8 cellular contexts compared by ENCODE assay signal in the genomic region with DNA sequence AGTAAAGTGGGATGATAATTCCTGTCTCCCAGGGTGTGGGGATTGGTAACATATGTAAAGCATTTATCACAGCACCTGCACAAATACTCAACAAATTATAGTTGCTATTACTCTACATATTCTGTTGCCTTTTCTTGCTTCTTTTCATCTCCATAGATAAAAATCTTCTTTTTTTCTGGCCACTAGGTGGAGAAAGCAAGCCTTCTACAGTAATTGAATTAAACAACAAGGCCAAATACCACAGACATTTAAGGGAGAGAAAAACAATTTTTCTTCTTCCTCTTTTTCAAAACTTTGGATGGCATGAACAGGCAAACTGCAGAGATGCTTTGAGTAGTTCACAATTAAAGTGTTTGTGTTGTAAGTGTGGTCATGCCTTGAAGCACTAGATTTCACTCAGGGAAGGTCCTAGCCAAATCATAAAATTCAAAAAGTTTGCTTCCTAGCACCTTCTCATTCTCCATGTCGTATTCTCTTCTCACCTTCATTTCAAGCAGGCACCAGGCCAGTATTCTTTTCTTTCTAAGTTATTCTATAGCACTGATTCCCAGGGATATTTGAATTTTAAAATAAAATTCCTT.
DNase-seq lines count a peak whose midpoint lies in the region; ATAC-seq and TF ChIP-seq lines count a peak whose summit lies in the region.

No MANE protein-coding gene starts in this region.

- H3K4me3 ChIP-seq in BE2C (ENCODE audit: low read depth, low read length): no peak overlapping the region

- no peaks in the 10 kb centered on the region for H3K27me3 ChIP-seq in BE2C

- H3K36me3 ChIP-seq in BE2C: no peaks in the 10 kb centered on the region

- peak; percentile 45 for TF ChIP-seq CTCF in BE2C (IDR thresholded peaks at IDR 0.05; ENCODE audit: low read depth, low read length)

- H3K9me3 ChIP-seq in BE2C: no peaks in the 10 kb centered on the region

- peaks cover 7% of the 10 kb centered on the region; the same call in 1 of the 2 replicates for H3K4me1 ChIP-seq in BE2C

- ATAC-seq in GM19395 (IDR thresholded peaks at IDR 0.05; ENCODE audit: unreplicated experiment): peak; percentile 61
- no peak for ATAC-seq in GM18520 (IDR thresholded peaks at IDR 0.05; ENCODE audit: unreplicated experiment)
- ATAC-seq in GM21576 (IDR thresholded peaks at IDR 0.05; ENCODE audit: unreplicated experiment): no peak

- no peak for DNase-seq in BE2C
- peak; percentile 55 for DNase-seq in NCI-H748 (lab: John Stamatoyannopoulos, UW; ENCODE audit: unreplicated experiment)
- DNase-seq in cerebellar cortex (ENCODE audit: low spot score): peak; percentile 19
- DNase-seq in medulla oblongata (ENCODE audit: extremely low spot score): peak; percentile 81
- DNase-seq in posterior cingulate gyrus: no peak

- intact Hi-C loops in posterior cingulate gyrus (cut with DNase I): loop anchor here (1.0 to 5.0 kb wide), 2 partner anchors 86 to 579 kb away; no protein-coding TSS in a partner anchor

Comparison
In these comparisons a context has a peak if more than half of its experiments do, and no peak if none do; other contexts are left out.
1. DNase-seq: peak in NCI-H748 (single experiment), cerebellar cortex (single experiment) and medulla oblongata (single experiment); none in BE2C (single experiment) and posterior cingulate gyrus (0 of 10).